In genomic region chr7:42234736-42235135, GRCh38 we compare ENCODE assay signal across 18 cellular contexts. TPM values are rescaled to one million over a fixed set of nuclear protein-coding genes. Genes with fewer than 3 reads are reported as not detected.
A peak's percentile ranks its signal among the peaks of the same experiment; 100 is the strongest.
DNase-seq lines count a peak whose midpoint lies in the region; ATAC-seq, FAIRE-seq and TF ChIP-seq lines count a peak whose summit lies in the region.
"Had no signal": no experiment of that assay in that cellular context is flagged by ENCODE, and none has a peak within 500 bp of the region (broad histone marks: within the 10 kb centered on the region; RNA-seq: fewer than 3 reads in every experiment).

No MANE protein-coding gene starts in this region.

- H3K4me1 ChIP-seq in H9 (ENCODE audit: insufficient read depth, low read length), result peaks cover 10% of the 10 kb centered on the region; the same call in 1 of the 2 replicates
- H3K4me1 ChIP-seq in sigmoid colon, result peaks cover 0 to 73% (median 57%) of the 10 kb centered on the region in 4 donors
- H3K4me1 ChIP-seq in gastrocnemius medialis, result peaks cover 9 to 19% of the 10 kb centered on the region in 2 donors

- H4K20me1 ChIP-seq in H9 (ENCODE audit: control insufficient read depth, insufficient read depth, insufficient read length), result no peaks in the 10 kb centered on the region

- peaks cover 77 to 81% of the 10 kb centered on the region in 2 experiments for H3K4me1 Mint-ChIP-seq in H9

- H3K9ac ChIP-seq in H9 (ENCODE audit: extremely low read depth, insufficient read length, low read length), result no peak overlapping the region

- no peak for FAIRE-seq in GM12891 (lab: Jason Lieb, UNC)

- H3K23ac ChIP-seq in H9 (ENCODE audit: insufficient read length, low read depth, low read length), result no peak overlapping the region

- intact Hi-C loops in sigmoid colon (cut with DNase I) (loop anchor here (5.0 to 10.0 kb wide), 6 partner anchors 67 to 598 kb away; partner anchors contain the start of gene INHBA), gastrocnemius medialis (cut with DNase I; ENCODE audit: low total_unique reads) (loop anchor here (5.0 kb wide), 1 partner anchor 257 kb away; no protein-coding TSS in a partner anchor)

- H2BK120ac ChIP-seq in H9 (ENCODE audit: low read depth, low read length, poor library complexity, severe bottlenecking), result no peak overlapping the region

- no peak for TF ChIP-seq EP300 in sigmoid colon (IDR thresholded peaks at IDR 0.05)

- no peak overlapping the region for H2BK15ac ChIP-seq in H9 (ENCODE audit: low read depth, low read length)

- H3K9me3 ChIP-seq in H9 (ENCODE audit: control insufficient read depth, low read depth, low read length), result no peaks in the 10 kb centered on the region
- H3K9me3 ChIP-seq in sigmoid colon, result no peaks in the 10 kb centered on the region
- H3K9me3 ChIP-seq in gastrocnemius medialis, result no peaks in the 10 kb centered on the region
- no peaks in the 10 kb centered on the region for H3K9me3 ChIP-seq in MG63
- H3K9me3 ChIP-seq: BLaER1 treated with 17β-estradiol and CSF1 and Interleukin-3, amounts not matched to agents 10 nM and 100 nM had no signal

- H3K27ac ChIP-seq in H9 (ENCODE audit: insufficient read length, low read depth, low read length) (no peak overlapping the region), sigmoid colon (peak overlapping the region in 3 of 4 donors; percentile 96 to 97 (median 97)), gastrocnemius medialis (no peak overlapping the region)
- H3K27ac ChIP-seq: BLaER1 treated with 17β-estradiol and CSF1 and Interleukin-3, amounts not matched to agents 10 nM and 100 nM; epithelial cell of prostate had no signal

- no peak overlapping the region for H2AK5ac ChIP-seq in H9 (ENCODE audit: insufficient read length, low read length)

- no peaks in the 10 kb centered on the region for H3K36me3 ChIP-seq in sigmoid colon
- no peaks in the 10 kb centered on the region for H3K36me3 ChIP-seq in gastrocnemius medialis
- H3K36me3 ChIP-seq in MG63, result no peaks in the 10 kb centered on the region
- H3K36me3 ChIP-seq: BLaER1 treated with 17β-estradiol and CSF1 and Interleukin-3, amounts not matched to agents 10 nM and 100 nM had no signal

- peak overlapping the region; percentile 85 to 94; a peak in 3 of 5 replicates for H3K4me3 Mint-ChIP-seq in H9
- H3K4me3 Mint-ChIP-seq: activated CD4-positive, alpha-beta T cell treated with anti-CD3 and anti-CD28 coated beads for 36 hours; activated naive CD8-positive, alpha-beta T cell treated with anti-CD3 and anti-CD28 coated beads for 36 hours had no signal

- peak overlapping the region; percentile 0 for H3K4me3 ChIP-seq in astrocyte of the cerebellum (ENCODE audit: low read depth, low read length)
- H3K4me3 ChIP-seq in sigmoid colon, result peak overlapping the region; percentile 67 to 88 (median 81)
- no peak overlapping the region for H3K4me3 ChIP-seq in gastrocnemius medialis
- no peak overlapping the region; the same call in 1 of the 2 replicates for H3K4me3 ChIP-seq in MG63

- H2BK12ac ChIP-seq in H9 (ENCODE audit: insufficient read length, low read depth, low read length), result no peak overlapping the region

- no peak overlapping the region for H3T11ph ChIP-seq in H9 (ENCODE audit: low read length)

- WGBS in H9 (ENCODE audit: extremely low coverage, insufficient read length, low lambda C conversion rate), result no CpG with 5 or more reads among the region's 3 CpGs
- 18 to 44% methylated on average over 3 of the region's 3 CpGs for WGBS in sigmoid colon, 2 donors

- H3K27me3 ChIP-seq in H9 (ENCODE audit: insufficient read depth, low read length) (no peaks in the 10 kb centered on the region; the same call in 1 of the 2 replicates), sigmoid colon (no peaks in the 10 kb centered on the region), gastrocnemius medialis (peaks cover 6 to 31% (median 17%) of the 10 kb centered on the region in 3 donors), MG63 (no peaks in the 10 kb centered on the region)

- no peak overlapping the region for H4K8ac ChIP-seq in H9 (replicated peaks; ENCODE audit: insufficient read length, low read depth, low read length)

- no peak overlapping the region for H2BK20ac ChIP-seq in H9 (ENCODE audit: low read depth, low read length, poor library complexity, severe bottlenecking)

- peaks cover 4% of the 10 kb centered on the region; the same call in 1 of the 2 replicates for H3K79me2 ChIP-seq in H9 (ENCODE audit: insufficient read depth, low read length)

- no peak overlapping the region for H2AFZ ChIP-seq in H9 (ENCODE audit: low read length)

- no peak overlapping the region for H3K14ac ChIP-seq in H9 (ENCODE audit: insufficient read depth, low read length)

- H4K91ac ChIP-seq in H9 (ENCODE audit: insufficient read length, low read depth, low read length), result no peak overlapping the region

- H2BK5ac ChIP-seq in H9 (ENCODE audit: insufficient read length, low read length), result no peak overlapping the region

- H3K4me2 ChIP-seq in H9 (ENCODE audit: insufficient read depth, insufficient read length, low read length), result no peak overlapping the region

- ATAC-seq in gastrocnemius medialis (no peak), HG02763 (IDR thresholded peaks at IDR 0.05; ENCODE audit: unreplicated experiment) (no peak)
- ATAC-seq: activated CD4-positive, alpha-beta T cell treated with anti-CD3 and anti-CD28 coated beads for 36 hours; left ventricle myocardium superior had no signal

- no peak overlapping the region for H3K4ac ChIP-seq in H9 (ENCODE audit: low read depth, low read length)

- peaks cover 8% of the 10 kb centered on the region for H3K27me3 Mint-ChIP-seq in H9 (ENCODE audit: low read depth)

- TF ChIP-seq CTCF in H9 (conservative IDR thresholded peaks at IDR 0.05) (no peak), astrocyte of the cerebellum (IDR thresholded peaks at IDR 0.05; ENCODE audit: low read depth, low read length, missing control alignments) (no peak), sigmoid colon (IDR thresholded peaks at IDR 0.05) (no peak), gastrocnemius medialis (IDR thresholded peaks at IDR 0.05 in 4 of 5, conservative IDR thresholded peaks at IDR 0.05 in 1 of 5) (no peak)

- no peak for DNase-seq in H9
- no peak for DNase-seq in astrocyte of the cerebellum (ENCODE audit: low read depth)
- DNase-seq in iris pigment epithelial cell (ENCODE audit: low read depth), result peak; percentile 45
- DNase-seq in sigmoid colon, result no peak
- DNase-seq in gastrocnemius medialis, result no peak
- no peak for DNase-seq in GM12891 (ENCODE audit: insufficient read length, low spot score)
- no peak for DNase-seq in MG63
- DNase-seq: activated CD4-positive, alpha-beta T cell treated with anti-CD3 and anti-CD28 coated beads for 36 hours; activated naive CD8-positive, alpha-beta T cell treated with anti-CD3 and anti-CD28 coated beads for 36 hours; activated T-cell treated with anti-CD3 and anti-CD28 coated beads for 4 hours; cerebellar nuclear complex; DMS53; left ventricle myocardium superior; Right ventricle myocardium superior had no signal

- H3K56ac ChIP-seq in H9 (ENCODE audit: insufficient read length, low read depth, low read length), result no peak overlapping the region

- H3K9me3 Mint-ChIP-seq in H9, result peaks cover 0 to 1% of the 10 kb centered on the region in 2 experiments; a peak in 2 of 5 replicates
- H3K9me3 Mint-ChIP-seq: activated naive CD8-positive, alpha-beta T cell treated with anti-CD3 and anti-CD28 coated beads for 36 hours had no signal

- in situ Hi-C loops in astrocyte of the cerebellum (cut with HindIII; ENCODE audit: low sequenced_read_pairs), result loop anchor here (25.0 kb wide), 1 partner anchor 247 kb away; no protein-coding TSS in a partner anchor
- in situ Hi-C loops in gastrocnemius medialis (cut with MboI; ENCODE audit: low sequenced_read_pairs in 4 of 4), result loop anchor here in 1 of 4 donors (25.0 kb wide), 1 partner anchor 247 kb away; no protein-coding TSS in a partner anchor

- peaks cover 0 to 1% (median 0%) of the 10 kb centered on the region in 3 experiments; a peak in 1 of 7 replicates for H3K36me3 Mint-ChIP-seq in H9 (ENCODE audit: insufficient read depth in 1 of 3, low read depth in 3 of 3)
- H3K36me3 Mint-ChIP-seq: activated naive CD8-positive, alpha-beta T cell treated with anti-CD3 and anti-CD28 coated beads for 36 hours had no signal

- H3K23me2 ChIP-seq in H9 (ENCODE audit: insufficient read length, low read depth, low read length, poor library complexity, severe bottlenecking), result peaks cover 25% of the 10 kb centered on the region

- no peak overlapping the region for H3K27ac Mint-ChIP-seq in H9
- H3K27ac Mint-ChIP-seq: activated CD4-positive, alpha-beta T cell treated with anti-CD3 and anti-CD28 coated beads for 36 hours; activated naive CD8-positive, alpha-beta T cell treated with anti-CD3 and anti-CD28 coated beads for 36 hours had no signal

- no peak overlapping the region for H3K18ac ChIP-seq in H9 (ENCODE audit: insufficient read length, low read depth, low read length)

- no peak overlapping the region for H4K5ac ChIP-seq in H9 (ENCODE audit: insufficient read length, low read depth, low read length)

- no peaks in the 10 kb centered on the region for H3K79me1 ChIP-seq in H9 (ENCODE audit: insufficient read depth, low read depth, low read length, poor library complexity, severe bottlenecking)

- TF ChIP-seq POLR2A in sigmoid colon (IDR thresholded peaks at IDR 0.05), result no peak
- no peak for TF ChIP-seq POLR2A in gastrocnemius medialis (IDR thresholded peaks at IDR 0.05)
- TF ChIP-seq POLR2A in GM12891 (IDR thresholded peaks at IDR 0.05; ENCODE audit: low read depth, low read length), result no peak

TF ChIP-seq in GM12891, 5 proteins besides CTCF, POLR2A, EP300 and RAD21:
- TF ChIP-seq PAX5 (IDR thresholded peaks at IDR 0.05; ENCODE audit: insufficient read depth, low read length, severe bottlenecking), result no peak
- TF ChIP-seq POU2F2 (IDR thresholded peaks at IDR 0.05; ENCODE audit: low read depth, low read length), result no peak
- no peak for TF ChIP-seq TAF1 (IDR thresholded peaks at IDR 0.05; ENCODE audit: low read depth, low read length)
- no peak for TF ChIP-seq SPI1 (IDR thresholded peaks at IDR 0.05; ENCODE audit: low read depth, low read length)
- TF ChIP-seq POLR2AphosphoS5 (IDR thresholded peaks at IDR 0.05; ENCODE audit: low read depth, low read length), result no peak
TF ChIP-seq in GM12891: peak in this region for 0.

RNA-seq across cellular contexts. Expression of gene GLI3, which starts 2.3 kb away (rescaled TPM):
- 43.0 and 45.0 TPM in 2 replicates for total RNA-seq in H9 (2021)
- total RNA-seq in sigmoid colon, result 10 to 100 TPM; 17.2 to 31.6 (median 18.9) TPM
- polyA plus RNA-seq in sigmoid colon, result 1 to 10 TPM in 2 of 3 donors, under 1 TPM in 1; 0.23 to 3.6 (median 1.2) TPM
- 1 to 10 TPM in 1 of 4 donors, under 1 TPM in 3; 0.46 to 1.6 (median 0.81) TPM for total RNA-seq in gastrocnemius medialis
- not detected for polyA plus RNA-seq in GM12891 (2012; ENCODE audit: low read depth, missing spikeins)
- total RNA-seq in MG63 (2014; rRNA removed; shearing (Covaris generic); ENCODE audit: low replicate concordance), result 0.10 and 0.59 TPM in 2 replicates
- total RNA-seq: activated naive CD8-positive, alpha-beta T cell treated with anti-CD3 and anti-CD28 coated beads for 36 hours; T-helper 2 cell treated with Interferon-gamma antibody and Interleukin-4, amounts not matched to agents 100 ng/mL and 5 ng/mL, for 36 hours had no signal

Comparison
In these comparisons a context has a peak if more than half of its experiments do, and no peak if none do; other contexts are left out.
1. H3K27ac ChIP-seq: peak in sigmoid colon (3 of 4); none in H9 (single experiment) and gastrocnemius medialis (0 of 4).
2. H3K4me3 ChIP-seq: peak in astrocyte of the cerebellum (single experiment) and sigmoid colon (4 of 4); none in gastrocnemius medialis (0 of 4) and MG63 (single experiment).
3. RNA of gene GLI3, which starts 2.3 kb away (total RNA-seq): 43.0 to 45.0 TPM in H9 and 17.2 to 31.6 TPM in sigmoid colon; 0.46 to 1.6 TPM in gastrocnemius medialis and 0.10 to 0.59 TPM in MG63; every median in the first group is over 4 times any median in the second.